19 cellular contexts compared by ENCODE assay signal in genomic region chrX:136835761-136836160, GRCh38.
"Had no signal": no experiment of that assay in that cellular context is flagged by ENCODE, and none has a peak within 500 bp of the region (broad histone marks: within the 10 kb centered on the region; RNA-seq: fewer than 3 reads in every experiment).

No MANE protein-coding gene starts in this region.

- H3K4me2 ChIP-seq: KMS-11 had no signal

- H3K9ac ChIP-seq: KMS-11 had no signal

- DNase-seq: Kasumi-1, MM.1S, MV-4-11, NCI-H1048, NCI-H1105 treated with DMSO at 0.1 percent for 48 hours, NCI-H1417 treated with DMSO at 0.1 percent for 48 hours, NCI-H146, NCI-H1694 treated with DMSO at 0.1 percent for 48 hours, NCI-H1930, NCI-H2081, NCI-H2107, NCI-H2227 treated with DMSO at 0.1 percent for 48 hours, NCI-H526, Right ventricle myocardium superior, RPMI8226, SJCRH30 had no signal

- H3K4me3 ChIP-seq: K562, SJCRH30 had no signal

- H3K27me3 ChIP-seq: SJCRH30 had no signal

- H3K27ac ChIP-seq: HL-60, KMS-11, SJCRH30 had no signal

- H3K36me3 ChIP-seq: SJCRH30 had no signal

- H3K4me1 ChIP-seq: SJCRH30 had no signal

- H3K9me3 ChIP-seq: SJCRH30 had no signal
